ENCODE assay signal across 15 cellular contexts in genomic region chr1:201624741-201625646, GRCh38.
DNase-seq lines count a peak whose midpoint lies in the region; ATAC-seq and TF ChIP-seq lines count a peak whose summit lies in the region.
"Had no signal": no experiment of that assay in that cellular context is flagged by ENCODE, and none has a peak within 500 bp of the region (broad histone marks: within the 10 kb centered on the region; RNA-seq: fewer than 3 reads in every experiment).

No MANE protein-coding gene starts in this region.

- H4K20me1 ChIP-seq in osteoblast (ENCODE audit: insufficient read depth, low read length), result peaks cover 2% of the 10 kb centered on the region

- no peaks in the 10 kb centered on the region for H3K27me3 ChIP-seq in osteoblast (ENCODE audit: insufficient read depth, low read length)
- H3K27me3 ChIP-seq: stomach had no signal

- peaks cover 55% of the 10 kb centered on the region for H3K79me2 ChIP-seq in osteoblast (ENCODE audit: insufficient read depth, low read length)

- H3K4me3 ChIP-seq in AG09309 (ENCODE audit: control insufficient read depth, low read depth, low read length) (no peak overlapping the region), choroid plexus epithelial cell (ENCODE audit: low read depth, low read length) (no peak overlapping the region), osteoblast (ENCODE audit: insufficient read depth, low read length) (no peak overlapping the region)
- H3K4me3 ChIP-seq: stomach had no signal

- no peak overlapping the region for H2AFZ ChIP-seq in osteoblast (ENCODE audit: low read length)

- peak overlapping the region; percentile 86 for H3K27ac ChIP-seq in osteoblast (ENCODE audit: low read depth, low read length)

- ATAC-seq in HG02870 (IDR thresholded peaks at IDR 0.05; ENCODE audit: unreplicated experiment), result no peak
- ATAC-seq: HCT116 had no signal

- H3K4me1 ChIP-seq in osteoblast (ENCODE audit: insufficient read depth, low read length), result peaks cover 35% of the 10 kb centered on the region

- peaks cover 41% of the 10 kb centered on the region for H3K36me3 ChIP-seq in osteoblast (ENCODE audit: insufficient read depth, low read length)

- peak overlapping the region; percentile 11 for H3K4me2 ChIP-seq in osteoblast (ENCODE audit: insufficient read depth, low read length)

- DNase-seq in AG09309 (ENCODE audit: low read depth) (peak; percentile 96), M059J (ENCODE audit: low read depth) (peak; percentile 98), choroid plexus epithelial cell (ENCODE audit: low read depth) (peak; percentile 98), osteoblast (ENCODE audit: insufficient read length, low spot score, missing footprints) (peak; percentile 96), SHP77 (lab: John Stamatoyannopoulos, UW) (no peak), globus pallidus (ENCODE audit: low spot score) (no peak), NCI-H1417 treated with DMSO at 0.1 percent for 48 hours (lab: John Stamatoyannopoulos, UW) (no peak)
- DNase-seq: activated CD4-positive, alpha-beta T cell treated with anti-CD3 and anti-CD28 coated beads, Interleukin-2, amount 50 U/mL, for 1 hour; CD8-positive, alpha-beta memory T cell; immature natural killer cell; NCI-H524 treated with DMSO at 0.1 percent for 48 hours; stimulated activated CD4-positive, alpha-beta T cell treated with anti-CD3 and anti-CD28 coated beads, Interleukin-2, amount 100 ng/mL, for 24 hours; stomach had no signal

- TF ChIP-seq CTCF in AG09309 (IDR thresholded peaks at IDR 0.05; ENCODE audit: control insufficient read depth, insufficient read depth, low read depth, low read length, missing control alignments) (peak; percentile 45), choroid plexus epithelial cell (conservative IDR thresholded peaks at IDR 0.05; ENCODE audit: low read depth, low read length) (peak; percentile 43), osteoblast (IDR thresholded peaks at IDR 0.05; ENCODE audit: extremely low read depth, low read depth, low read length) (peak; percentile 40)

- no peaks in the 10 kb centered on the region for H3K9me3 ChIP-seq in osteoblast (ENCODE audit: low read depth, low read length)
- H3K9me3 ChIP-seq: stomach had no signal

Comparison
In these comparisons a context has a peak if more than half of its experiments do, and no peak if none do; other contexts are left out.
1. DNase-seq: peak in AG09309 (single experiment), M059J (single experiment), choroid plexus epithelial cell (single experiment) and osteoblast (single experiment); none in SHP77 (0 of 2), globus pallidus (single experiment) and NCI-H1417 treated with DMSO at 0.1 percent for 48 hours (single experiment).
2. Peak in every context shown above with its lines, with median percentiles within 50 percentile points of each other: CTCF ChIP-seq.